15 cellular contexts compared by ENCODE assay signal in the genomic region with DNA sequence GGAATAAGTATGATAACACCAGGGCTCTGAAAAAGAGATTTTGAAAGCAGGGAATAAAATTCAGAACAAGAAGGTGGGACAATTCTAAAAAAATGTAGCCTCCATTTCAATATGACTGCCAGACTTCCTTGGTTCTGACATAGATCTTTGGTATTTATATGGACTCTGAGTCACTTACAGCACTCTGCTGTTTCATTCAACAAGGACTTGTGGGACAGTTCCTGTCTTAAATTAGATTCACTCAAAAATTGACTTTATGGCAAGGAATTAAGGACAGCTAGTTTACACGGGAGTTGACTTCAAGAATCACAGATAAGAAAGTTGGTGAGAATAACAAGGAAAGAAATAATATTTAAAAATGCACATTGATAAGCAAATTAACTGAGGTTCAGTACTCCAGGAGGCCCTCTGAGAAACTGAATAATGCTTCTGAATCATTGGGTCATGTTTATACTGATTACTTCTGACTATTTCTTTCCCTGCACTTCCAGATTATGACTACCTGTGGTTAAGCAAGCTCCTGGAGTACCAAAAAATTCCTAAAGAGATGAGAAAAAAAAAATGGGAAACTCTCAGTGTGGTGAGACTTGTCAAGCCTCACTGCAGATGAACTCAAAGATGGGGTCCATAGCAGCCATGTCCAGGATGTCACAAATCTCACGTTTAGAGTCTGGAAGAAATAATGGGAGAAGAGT.
DNase-seq lines count a peak whose midpoint lies in the region; ATAC-seq and TF ChIP-seq lines count a peak whose summit lies in the region.
"Had no signal": no experiment of that assay in that cellular context is flagged by ENCODE, and none has a peak within 500 bp of the region (broad histone marks: within the 10 kb centered on the region; RNA-seq: fewer than 3 reads in every experiment).

No MANE protein-coding gene starts in this region.

- intact Hi-C loops in colonic mucosa (cut with DNase I) = no loop called here

- ATAC-seq in GM18498 (IDR thresholded peaks at IDR 0.05; ENCODE audit: unreplicated experiment) = no peak
- ATAC-seq: sciatic nerve had no signal

- no peak overlapping the region for H3K27ac ChIP-seq in colonic mucosa

- no peak for TF ChIP-seq CTCF in colonic mucosa (IDR thresholded peaks at IDR 0.05)

- H3K9ac ChIP-seq in colonic mucosa (ENCODE audit: low read depth in 2 of 2, low read length in 2 of 2) = no peak overlapping the region

- no peaks in the 10 kb centered on the region for H3K9me3 ChIP-seq in colonic mucosa

- no peaks in the 10 kb centered on the region for H3K36me3 ChIP-seq in colonic mucosa

- H3K4me1 ChIP-seq in colonic mucosa = no peaks in the 10 kb centered on the region

- DNase-seq in A172 (ENCODE audit: low spot score) (peak; percentile 77), HT1080 (ENCODE audit: low read depth) (peak; percentile 79), astrocyte of the hippocampus (ENCODE audit: low read depth, low spot score) (peak; percentile 55), glomerular visceral epithelial cell (ENCODE audit: extremely low spot score) (peak; percentile 51), DMS153 treated with DMSO at 0.1 percent for 48 hours (lab: John Stamatoyannopoulos, UW; ENCODE audit: unreplicated experiment) (no peak), colonic mucosa (no peak)
- no peak for DNase-seq in activated effector memory CD4-positive, alpha-beta T cell treated with anti-CD3 and anti-CD28 coated beads, Interleukin-2, amount 50 U/mL, for 16 hours
- DNase-seq: activated naive CD4-positive, alpha-beta T cell; central memory CD4-positive, alpha-beta T cell; GOT3; NCI-H446 treated with DMSO at 0.1 percent for 48 hours; stimulated activated CD4-positive, alpha-beta T cell treated with anti-CD3 and anti-CD28 coated beads, Interleukin-4, amount 100 ng/mL, for 24 hours had no signal

- no peaks in the 10 kb centered on the region for H3K27me3 ChIP-seq in colonic mucosa

- no peak overlapping the region for H3K4me3 ChIP-seq in colonic mucosa
- H3K4me3 ChIP-seq: lung had no signal

Comparison
In these comparisons a context has a peak if more than half of its experiments do, and no peak if none do; other contexts are left out.
1. DNase-seq: peak in A172 (single experiment), HT1080 (single experiment), astrocyte of the hippocampus (single experiment) and glomerular visceral epithelial cell (single experiment); none in DMS153 treated with DMSO at 0.1 percent for 48 hours (single experiment), activated effector memory CD4-positive, alpha-beta T cell treated with anti-CD3 and anti-CD28 coated beads, Interleukin-2, amount 50 U/mL, for 16 hours (single experiment) and colonic mucosa (single experiment).